Comparison of ENCODE assay signal across 25 cellular contexts in the genomic region with DNA sequence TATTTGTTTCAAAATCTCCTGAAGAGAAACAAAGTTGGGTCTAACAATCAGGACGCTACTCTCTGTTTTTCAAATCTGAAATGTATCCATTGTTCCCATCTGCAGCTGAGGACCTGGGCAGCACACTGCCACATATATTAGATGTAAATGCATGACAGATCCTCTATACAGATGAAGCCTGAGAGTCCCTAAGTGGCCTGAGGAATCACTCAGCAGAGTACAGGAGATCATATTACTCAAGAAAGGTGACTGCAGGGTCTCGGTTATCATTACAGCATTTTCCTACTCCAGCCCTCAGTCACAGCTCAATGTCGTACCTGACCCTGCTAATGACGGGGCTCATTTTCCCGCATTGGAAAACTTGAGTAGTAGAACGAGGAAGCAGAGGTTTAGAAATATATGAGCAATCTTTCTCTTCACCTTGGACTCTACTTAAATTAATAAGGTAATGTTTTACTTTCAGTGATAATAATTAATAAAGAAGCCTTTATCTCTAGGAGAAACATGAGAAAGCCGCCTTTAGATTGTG.
DNase-seq lines count a peak whose midpoint lies in the region; ATAC-seq lines count a peak whose summit lies in the region.
"Had no signal": no experiment of that assay in that cellular context is flagged by ENCODE, and none has a peak within 500 bp of the region (broad histone marks: within the 10 kb centered on the region; RNA-seq: fewer than 3 reads in every experiment).

No MANE protein-coding gene starts in this region.

- CTCF ChIA-PET in activated CD8-positive, alpha-beta T cell treated with anti-CD3 and anti-CD28 coated beads, Interleukin-2, amount 10 ng/mL, durations not matched to agents 7 days and 5 days (lab: Charles Lee): interaction anchor here (1.2 kb wide), 1 partner anchor 15 kb away, joined by 3 read pairs; no protein-coding TSS in a partner anchor

- no peaks in the 10 kb centered on the region for H3K4me1 Mint-ChIP-seq in activated CD8-positive, alpha-beta T cell treated with anti-CD3 and anti-CD28 coated beads, Interleukin-2, amount 10 ng/mL, durations not matched to agents 7 days and 5 days (ENCODE audit: low read depth)
- no peaks in the 10 kb centered on the region for H3K4me1 Mint-ChIP-seq in activated T-cell treated with anti-CD3 and anti-CD28 coated beads, Interleukin-2, amount 50 U/mL, for 72 hours (ENCODE audit: low read depth)
- H3K4me1 Mint-ChIP-seq: activated naive CD4-positive, alpha-beta T cell treated with anti-CD3 and anti-CD28 coated beads, Interleukin-2, amount 50 U/mL, for 24 hours; IgD-negative memory B cell; memory B cell; stimulated activated effector memory CD8-positive, alpha-beta T cell treated with anti-CD3 and anti-CD28 coated beads, Interleukin-12 subunit alpha, Interleukin-12 subunit beta, amount 100 ng/mL, for 72 hours had no signal

- no peak overlapping the region for H3K27ac Mint-ChIP-seq in activated CD8-positive, alpha-beta T cell treated with anti-CD3 and anti-CD28 coated beads, Interleukin-2, amount 10 ng/mL, durations not matched to agents 7 days and 5 days
- no peak overlapping the region for H3K27ac Mint-ChIP-seq in activated T-cell treated with anti-CD3 and anti-CD28 coated beads, Interleukin-2, amount 50 U/mL, for 72 hours
- H3K27ac Mint-ChIP-seq: activated naive CD4-positive, alpha-beta T cell treated with anti-CD3 and anti-CD28 coated beads, Interleukin-2, amount 50 U/mL, for 24 hours; IgD-negative memory B cell; memory B cell; stimulated activated effector memory CD8-positive, alpha-beta T cell treated with anti-CD3 and anti-CD28 coated beads, Interleukin-12 subunit alpha, Interleukin-12 subunit beta, amount 100 ng/mL, for 72 hours; T-helper 2 cell treated with Interferon-gamma antibody and Interleukin-4, amounts not matched to agents 5 μg/mL and 100 μg/mL, for 36 hours had no signal

- no peaks in the 10 kb centered on the region for H3K36me3 Mint-ChIP-seq in activated CD8-positive, alpha-beta T cell treated with anti-CD3 and anti-CD28 coated beads, Interleukin-2, amount 10 ng/mL, durations not matched to agents 7 days and 5 days (ENCODE audit: low read depth)
- H3K36me3 Mint-ChIP-seq in activated T-cell treated with anti-CD3 and anti-CD28 coated beads, Interleukin-2, amount 50 U/mL, for 72 hours (ENCODE audit: insufficient read depth in 2 of 2): no peaks in the 10 kb centered on the region
- H3K36me3 Mint-ChIP-seq: activated naive CD4-positive, alpha-beta T cell treated with anti-CD3 and anti-CD28 coated beads, Interleukin-2, amount 50 U/mL, for 24 hours; IgD-negative memory B cell; memory B cell; stimulated activated effector memory CD8-positive, alpha-beta T cell treated with anti-CD3 and anti-CD28 coated beads, Interleukin-12 subunit alpha, Interleukin-12 subunit beta, amount 100 ng/mL, for 72 hours had no signal

- in situ Hi-C loops in Caki2 (cut with HindIII; ENCODE audit: low pct_unique_long_range_greater_than_20kb, low sequenced_read_pairs): no loop called here

- no peaks in the 10 kb centered on the region for H3K27me3 Mint-ChIP-seq in activated CD8-positive, alpha-beta T cell treated with anti-CD3 and anti-CD28 coated beads, Interleukin-2, amount 10 ng/mL, durations not matched to agents 7 days and 5 days (ENCODE audit: low read depth)
- no peaks in the 10 kb centered on the region for H3K27me3 Mint-ChIP-seq in activated T-cell treated with anti-CD3 and anti-CD28 coated beads, Interleukin-2, amount 50 U/mL, for 72 hours (ENCODE audit: low read depth)
- H3K27me3 Mint-ChIP-seq: IgD-negative memory B cell, memory B cell had no signal

- no peak for ATAC-seq in activated CD8-positive, alpha-beta T cell treated with anti-CD3 and anti-CD28 coated beads, Interleukin-2, amount 10 ng/mL, durations not matched to agents 7 days and 5 days
- ATAC-seq in activated T-cell treated with anti-CD3 and anti-CD28 coated beads, Interleukin-2, amount 50 U/mL, for 72 hours (replicated peaks in 1 of 2): no peak
- ATAC-seq: gastrocnemius medialis; stimulated activated effector memory CD8-positive, alpha-beta T cell treated with anti-CD3 and anti-CD28 coated beads, Interleukin-12 subunit alpha, Interleukin-12 subunit beta, amount 100 ng/mL, for 72 hours had no signal

- H3K4me3 Mint-ChIP-seq in activated CD8-positive, alpha-beta T cell treated with anti-CD3 and anti-CD28 coated beads, Interleukin-2, amount 10 ng/mL, durations not matched to agents 7 days and 5 days: no peak overlapping the region
- no peak overlapping the region for H3K4me3 Mint-ChIP-seq in activated T-cell treated with anti-CD3 and anti-CD28 coated beads, Interleukin-2, amount 50 U/mL, for 72 hours
- H3K4me3 Mint-ChIP-seq: activated naive CD4-positive, alpha-beta T cell treated with anti-CD3 and anti-CD28 coated beads, Interleukin-2, amount 50 U/mL, for 24 hours; IgD-negative memory B cell; memory B cell; stimulated activated effector memory CD8-positive, alpha-beta T cell treated with anti-CD3 and anti-CD28 coated beads, Interleukin-12 subunit alpha, Interleukin-12 subunit beta, amount 100 ng/mL, for 72 hours; T-helper 2 cell treated with Interferon-gamma antibody and Interleukin-4, amounts not matched to agents 5 μg/mL and 100 μg/mL, for 36 hours had no signal

- DNase-seq in Caki2 (ENCODE audit: low read depth) (peak; percentile 85), NCI-H187 (lab: John Stamatoyannopoulos, UW) (peak; percentile 43 to 55), NCI-H748 (lab: John Stamatoyannopoulos, UW; ENCODE audit: unreplicated experiment) (peak; percentile 75), kidney tubule cell (ENCODE audit: low spot score) (peak; percentile 59), occipital lobe (lab: John Stamatoyannopoulos, UW) (no peak), DMS 273 treated with DMSO at 0.1 percent for 48 hours (lab: John Stamatoyannopoulos, UW) (no peak)
- no peak for DNase-seq in activated CD8-positive, alpha-beta T cell treated with anti-CD3 and anti-CD28 coated beads, Interleukin-2, amount 10 ng/mL, durations not matched to agents 7 days and 5 days
- DNase-seq in activated T-cell treated with anti-CD3 and anti-CD28 coated beads, Interleukin-2, amount 50 U/mL, for 72 hours: no peak
- DNase-seq: activated CD4-positive, alpha-beta T cell treated with anti-CD3 and anti-CD28 coated beads for 4 hours; activated CD8-positive, alpha-beta memory T cell treated with anti-CD3 and anti-CD28 coated beads for 24 hours; activated T-cell treated with anti-CD3 and anti-CD28 coated beads for 4 hours; amniotic stem cell; dorsolateral prefrontal cortex; gastrocnemius medialis; hypothalamus; left lung; NCI-H2029; Peyer's patch; SHP77 treated with DMSO at 0.1 percent for 48 hours; transverse colon had no signal

- POLR2A ChIA-PET in activated CD8-positive, alpha-beta T cell treated with anti-CD3 and anti-CD28 coated beads, Interleukin-2, amount 10 ng/mL, durations not matched to agents 7 days and 5 days (lab: Charles Lee): no interaction called here

- no peaks in the 10 kb centered on the region for H3K9me3 Mint-ChIP-seq in activated CD8-positive, alpha-beta T cell treated with anti-CD3 and anti-CD28 coated beads, Interleukin-2, amount 10 ng/mL, durations not matched to agents 7 days and 5 days (ENCODE audit: insufficient read depth)
- no peaks in the 10 kb centered on the region for H3K9me3 Mint-ChIP-seq in activated T-cell treated with anti-CD3 and anti-CD28 coated beads, Interleukin-2, amount 50 U/mL, for 72 hours
- H3K9me3 Mint-ChIP-seq: activated naive CD4-positive, alpha-beta T cell treated with anti-CD3 and anti-CD28 coated beads, Interleukin-2, amount 50 U/mL, for 24 hours; memory B cell; T-helper 2 cell treated with Interferon-gamma antibody and Interleukin-4, amounts not matched to agents 5 μg/mL and 100 μg/mL, for 36 hours had no signal

Comparison
In these comparisons a context has a peak if more than half of its experiments do, and no peak if none do; other contexts are left out.
1. DNase-seq: peak in Caki2 (single experiment), NCI-H187 (2 of 2), NCI-H748 (single experiment) and kidney tubule cell (single experiment); none in occipital lobe (single experiment), activated CD8-positive, alpha-beta T cell treated with anti-CD3 and anti-CD28 coated beads, Interleukin-2, amount 10 ng/mL, durations not matched to agents 7 days and 5 days (single experiment), activated T-cell treated with anti-CD3 and anti-CD28 coated beads, Interleukin-2, amount 50 U/mL, for 72 hours (0 of 2) and DMS 273 treated with DMSO at 0.1 percent for 48 hours (single experiment).